Comparison of ENCODE assay signal across 8 cellular contexts in genomic region chr11:65493367-65494176, GRCh38. TPM values are rescaled to one million over a fixed set of nuclear protein-coding genes. Genes with fewer than 3 reads are reported as not detected.
DNase-seq lines count a peak whose midpoint lies in the region; ATAC-seq and TF ChIP-seq lines count a peak whose summit lies in the region.

No MANE protein-coding gene starts in this region.

- TF ChIP-seq POLR2A in prostate gland (IDR thresholded peaks at IDR 0.05): peak; percentile 67

- no peaks in the 10 kb centered on the region for H3K27me3 Mint-ChIP-seq in activated T-cell treated with anti-CD3 and anti-CD28 coated beads, Interleukin-2, amount 50 U/mL, for 4 hours (ENCODE audit: low read depth)

- peaks cover 54% of the 10 kb centered on the region for H3K4me1 ChIP-seq in prostate gland (replicated peaks)

- peak overlapping the region; percentile 52 for H3K4me3 Mint-ChIP-seq in activated T-cell treated with anti-CD3 and anti-CD28 coated beads, Interleukin-2, amount 50 U/mL, for 4 hours

- no peaks in the 10 kb centered on the region for H3K36me3 Mint-ChIP-seq in activated T-cell treated with anti-CD3 and anti-CD28 coated beads, Interleukin-2, amount 50 U/mL, for 4 hours (ENCODE audit: insufficient read depth)

- intact Hi-C loops in prostate gland (cut with DNase I): loop anchor here (2.0 kb wide), 1 partner anchor 17 kb away; no protein-coding TSS in a partner anchor

- H3K4me3 ChIP-seq in foreskin fibroblast (ENCODE audit: low read depth in 1 of 2, low read length in 2 of 2): no peak overlapping the region
- no peak overlapping the region for H3K4me3 ChIP-seq in prostate gland

- no peaks in the 10 kb centered on the region for H3K9me3 ChIP-seq in prostate gland

- no peak for DNase-seq in activated T-cell treated with anti-CD3 and anti-CD28 coated beads, Interleukin-2, amount 50 U/mL, for 4 hours
- no peak for DNase-seq in activated T-cell treated with anti-CD3 and anti-CD28 coated beads, Interleukin-2, amount 50 U/mL, for 48 hours
- DNase-seq in T1000 (lab: John Stamatoyannopoulos, UW) (peak; percentile 74), foreskin fibroblast (peak; percentile 89 to 91), prostate gland (ENCODE audit: low spot score) (peak; percentile 87), HuH-7 (ENCODE audit: low spot score) (no peak)
- DNase-seq in central memory CD4-positive, alpha-beta T cell: no peak

- no peaks in the 10 kb centered on the region for H3K36me3 ChIP-seq in prostate gland

- no peaks in the 10 kb centered on the region for H3K27me3 ChIP-seq in prostate gland (replicated peaks; ENCODE audit: insufficient read depth)

- H3K27ac ChIP-seq in prostate gland: peak overlapping the region; percentile 98 to 100

- H3K9me3 Mint-ChIP-seq in activated T-cell treated with anti-CD3 and anti-CD28 coated beads, Interleukin-2, amount 50 U/mL, for 4 hours: no peaks in the 10 kb centered on the region

- TF ChIP-seq CTCF in foreskin fibroblast (IDR thresholded peaks at IDR 0.05; ENCODE audit: low read depth, low read length): no peak
- TF ChIP-seq CTCF in prostate gland (IDR thresholded peaks at IDR 0.05): no peak

- H3K4me1 Mint-ChIP-seq in activated T-cell treated with anti-CD3 and anti-CD28 coated beads, Interleukin-2, amount 50 U/mL, for 4 hours (ENCODE audit: low read depth): peaks cover 45% of the 10 kb centered on the region

- WGBS in prostate gland: 37% methylated on average over 12 of the region's 12 CpGs

- ATAC-seq in activated T-cell treated with anti-CD3 and anti-CD28 coated beads, Interleukin-2, amount 50 U/mL, for 4 hours: no peak
- no peak for ATAC-seq in HG03139 (IDR thresholded peaks at IDR 0.05; ENCODE audit: unreplicated experiment)

RNA-seq across cellular contexts. Expression of gene MALAT1, which starts 5.3 kb away (rescaled TPM):
- total RNA-seq in activated T-cell treated with anti-CD3 and anti-CD28 coated beads, Interleukin-2, amount 50 U/mL, for 4 hours: 1,000 to 10,000 TPM; 3,100 to 4,455 (median 3,753) TPM
- total RNA-seq in prostate gland: 1,000 to 10,000 TPM; 5,964 to 9,097 TPM

RNA-seq across cellular contexts. Expression of gene SCYL1, which starts 31.3 kb away (rescaled TPM):
- 10 to 100 TPM; 87.6 to 94.6 (median 94.3) TPM for total RNA-seq in activated T-cell treated with anti-CD3 and anti-CD28 coated beads, Interleukin-2, amount 50 U/mL, for 4 hours
- total RNA-seq in prostate gland: 100 to 1,000 TPM; 125 to 177 TPM

Comparison
In these comparisons a context has a peak if more than half of its experiments do, and no peak if none do; other contexts are left out.
1. DNase-seq: peak in T1000 (single experiment), foreskin fibroblast (2 of 2) and prostate gland (single experiment); none in activated T-cell treated with anti-CD3 and anti-CD28 coated beads, Interleukin-2, amount 50 U/mL, for 4 hours (single experiment), activated T-cell treated with anti-CD3 and anti-CD28 coated beads, Interleukin-2, amount 50 U/mL, for 48 hours (0 of 2), HuH-7 (single experiment) and central memory CD4-positive, alpha-beta T cell (single experiment).